In the genomic region with DNA sequence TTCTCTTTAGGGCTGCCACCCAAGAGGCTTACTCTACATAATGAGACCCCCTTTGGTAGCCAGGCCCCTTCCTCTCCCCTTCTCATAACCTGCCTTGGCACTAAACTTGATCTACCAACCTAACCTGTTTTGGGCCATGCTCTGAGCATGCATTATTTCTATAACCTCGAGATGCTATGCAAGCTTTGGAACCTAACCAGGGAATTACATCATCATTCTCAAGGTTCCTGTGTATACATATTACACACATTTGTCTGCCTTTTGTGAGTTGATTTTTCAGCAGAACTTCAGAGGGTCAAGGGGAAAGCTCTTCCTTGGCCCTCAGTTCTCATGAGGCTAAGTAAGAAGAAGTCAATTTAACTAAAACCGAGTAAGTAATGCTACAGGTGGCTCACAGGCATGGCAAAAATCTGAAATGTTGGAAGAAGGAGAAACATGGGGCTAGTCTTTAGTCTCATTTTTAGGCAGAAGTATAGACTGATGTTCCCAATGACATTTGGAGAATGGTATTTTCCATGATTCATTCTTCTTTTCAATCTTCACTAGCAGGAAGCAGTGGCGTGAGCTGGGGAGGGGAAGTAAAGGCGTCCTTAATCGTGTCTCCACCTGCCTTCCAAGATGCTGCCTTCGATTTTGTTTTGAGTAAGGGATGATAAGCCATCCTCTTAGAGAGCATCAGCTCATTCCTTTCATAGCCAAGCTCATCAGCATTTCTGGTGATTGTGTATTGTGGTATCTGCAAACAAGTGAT, we compare ENCODE assay signal across 32 cellular contexts.
DNase-seq lines count a peak whose midpoint lies in the region; ATAC-seq, FAIRE-seq and TF ChIP-seq lines count a peak whose summit lies in the region.
"Had no signal": no experiment of that assay in that cellular context is flagged by ENCODE, and none has a peak within 500 bp of the region (broad histone marks: within the 10 kb centered on the region; RNA-seq: fewer than 3 reads in every experiment).

No MANE protein-coding gene starts in this region.

- no peaks in the 10 kb centered on the region for H3F3A ChIP-seq in PC-3 (ENCODE audit: low read length, unreplicated experiment)

- CTCF ChIA-PET in PC-3 (lab: Charles Lee): no interaction called here

- peak overlapping the region; percentile 66 for H3K4me2 ChIP-seq in PC-3 (ENCODE audit: low read length)
- H3K4me2 ChIP-seq in keratinocyte (ENCODE audit: control insufficient read depth, extremely low read depth, insufficient read depth, low read depth, low read length): peak overlapping the region; percentile 81
- H3K4me2 ChIP-seq: A549, hepatocyte, KMS-11 had no signal

- H3K27me3 ChIP-seq in PC-3 (ENCODE audit: low read length) (no peaks in the 10 kb centered on the region), keratinocyte (ENCODE audit: control insufficient read depth, extremely low read depth, insufficient read depth, low read length) (no peaks in the 10 kb centered on the region)
- H3K27me3 ChIP-seq: esophagus squamous epithelium, gastroesophageal sphincter, hepatocyte, SJSA1, vagina had no signal

- FAIRE-seq in keratinocyte (lab: Jason Lieb, UNC) (peak; percentile 92), GM12891 (lab: Jason Lieb, UNC) (no peak)
- FAIRE-seq: A549, D721Med had no signal

- TF ChIP-seq POLR2A in GM12891 (IDR thresholded peaks at IDR 0.05; ENCODE audit: low read depth, low read length): no peak

- H3K27me3 Mint-ChIP-seq in chondrocyte (ENCODE audit: low read depth): peaks cover 10% of the 10 kb centered on the region
- no peaks in the 10 kb centered on the region for H3K27me3 Mint-ChIP-seq in T-helper 2 cell treated with Interferon-gamma antibody and Interleukin-4, amounts not matched to agents 5 μg/mL and 100 μg/mL, for 36 hours (ENCODE audit: low read depth)
- H3K27me3 Mint-ChIP-seq: activated B cell treated with CpG ODN at 0.5 μM for 24 hours; activated CD4-positive, alpha-beta T cell treated with anti-CD3 and anti-CD28 coated beads, Interleukin-2, amount 10 ng/mL, durations not matched to agents 7 days and 5 days; CD4-positive, alpha-beta memory T cell; dendritic cell treated with granulocyte-macrophage colony-stimulating factor and Interleukin-4, amounts not matched to agents 40 ng/mL and 50 ng/mL, for 4 days; memory B cell; stimulated activated naive CD8-positive, alpha-beta T cell treated with anti-CD3 and anti-CD28 coated beads, Interleukin-15, Interleukin-2, amounts not matched to agents 100 ng/mL and 50 ng/mL, for 24 hours had no signal

- H3K9me1 ChIP-seq in keratinocyte (ENCODE audit: control insufficient read depth, extremely low read depth, insufficient read depth, low read length): no peaks in the 10 kb centered on the region

- H3K27ac ChIP-seq in PC-3 (ENCODE audit: low read length) (peak overlapping the region; percentile 64), keratinocyte (ENCODE audit: control insufficient read depth, insufficient read depth, low read length) (peak overlapping the region; percentile 92)
- H3K27ac ChIP-seq: A549, esophagus squamous epithelium, gastroesophageal sphincter, hepatocyte, KMS-11, SJSA1, thoracic aorta, vagina had no signal

- no peaks in the 10 kb centered on the region for H3K36me3 Mint-ChIP-seq in chondrocyte (ENCODE audit: low read depth)
- no peaks in the 10 kb centered on the region for H3K36me3 Mint-ChIP-seq in T-helper 2 cell treated with Interferon-gamma antibody and Interleukin-4, amounts not matched to agents 5 μg/mL and 100 μg/mL, for 36 hours (ENCODE audit: low read depth)
- H3K36me3 Mint-ChIP-seq: activated naive CD4-positive, alpha-beta T cell treated with anti-CD3 and anti-CD28 coated beads, Interleukin-2, amount 50 U/mL, for 72 hours; CD4-positive, alpha-beta memory T cell; memory B cell had no signal

- peak overlapping the region; percentile 13 for H3K27ac Mint-ChIP-seq in chondrocyte (ENCODE audit: unreplicated experiment)
- no peak overlapping the region for H3K27ac Mint-ChIP-seq in T-helper 2 cell treated with Interferon-gamma antibody and Interleukin-4, amounts not matched to agents 5 μg/mL and 100 μg/mL, for 36 hours
- H3K27ac Mint-ChIP-seq: activated B cell treated with CpG ODN at 0.5 μM for 24 hours; activated CD4-positive, alpha-beta T cell treated with anti-CD3 and anti-CD28 coated beads, Interleukin-2, amount 10 ng/mL, durations not matched to agents 7 days and 5 days; activated naive CD4-positive, alpha-beta T cell treated with anti-CD3 and anti-CD28 coated beads, Interleukin-2, amount 50 U/mL, for 72 hours; CD4-positive, alpha-beta memory T cell; dendritic cell treated with granulocyte-macrophage colony-stimulating factor and Interleukin-4, amounts not matched to agents 40 ng/mL and 50 ng/mL, for 4 days; endodermal cell; memory B cell; stimulated activated naive CD8-positive, alpha-beta T cell treated with anti-CD3 and anti-CD28 coated beads, Interleukin-15, Interleukin-2, amounts not matched to agents 100 ng/mL and 50 ng/mL, for 24 hours had no signal

- TF ChIP-seq CTCF in AG10803 (conservative IDR thresholded peaks at IDR 0.05; ENCODE audit: low read length) (no peak), PC-3 (conservative IDR thresholded peaks at IDR 0.05; ENCODE audit: low read depth, low read length) (no peak), chondrocyte (IDR thresholded peaks at IDR 0.05) (no peak), keratinocyte (optimal IDR thresholded peaks at IDR 0.05 in 1 of 3, IDR thresholded peaks at IDR 0.05 in 1 of 3, conservative IDR thresholded peaks at IDR 0.05 in 1 of 3; ENCODE audit: extremely low read depth in 1 of 3, insufficient read depth in 2 of 3, low read length in 3 of 3) (no peak)

- H3K4me1 ChIP-seq in PC-3 (ENCODE audit: insufficient read depth, low read length): peaks cover 23% of the 10 kb centered on the region
- H3K4me1 ChIP-seq in keratinocyte (ENCODE audit: control insufficient read depth, extremely low read depth, insufficient read depth, low read length): peaks cover 30% of the 10 kb centered on the region
- H3K4me1 ChIP-seq: A549, esophagus squamous epithelium, gastroesophageal sphincter, SJSA1 had no signal

- DNase-seq in AG10803 (ENCODE audit: low read depth) (peak; percentile 4), PC-3 (peak; percentile 77), chondrocyte (ENCODE audit: low spot score) (no peak), keratinocyte (ENCODE audit: low read depth, low spot score) (peak; percentile 92), GM12891 (ENCODE audit: insufficient read length, low spot score) (no peak), GDM1 (lab: John Stamatoyannopoulos, UW) (no peak), NCI-H510A (lab: John Stamatoyannopoulos, UW) (no peak)
- no peak for DNase-seq in T-helper 2 cell treated with Interferon-gamma antibody and Interleukin-4, amounts not matched to agents 5 μg/mL and 100 μg/mL, for 36 hours (ENCODE audit: low spot score)
- DNase-seq: activated B cell treated with CpG ODN at 0.5 μM for 24 hours; activated CD4-positive, alpha-beta T cell treated with anti-CD3 and anti-CD28 coated beads, Interleukin-2, amount 10 ng/mL, durations not matched to agents 7 days and 5 days; CD4-positive, alpha-beta memory T cell; central memory CD4-positive, alpha-beta T cell; endodermal cell; esophagus squamous epithelium; H7; NCI-H2081 treated with DMSO at 0.1 percent for 48 hours; NCI-H748 treated with DMSO at 0.1 percent for 48 hours; posterior cingulate gyrus; right cardiac atrium; stimulated activated CD8-positive, alpha-beta memory T cell treated with anti-CD3 and anti-CD28 coated beads, Interleukin-4, amount 100 ng/mL, for 48 hours had no signal

- H4K20me1 ChIP-seq in PC-3 (ENCODE audit: low read length) (no peaks in the 10 kb centered on the region), keratinocyte (ENCODE audit: control insufficient read depth, extremely low read depth, insufficient read depth, low read length) (no peaks in the 10 kb centered on the region)

- no TSS peak for BruUV-seq in PC-3 (replicated peaks; lab: Mats Ljungman, UMichigan)

- H3K4me1 Mint-ChIP-seq in chondrocyte (ENCODE audit: low read depth): peaks cover 5% of the 10 kb centered on the region
- H3K4me1 Mint-ChIP-seq in T-helper 2 cell treated with Interferon-gamma antibody and Interleukin-4, amounts not matched to agents 5 μg/mL and 100 μg/mL, for 36 hours (ENCODE audit: low read depth): no peaks in the 10 kb centered on the region
- H3K4me1 Mint-ChIP-seq: activated B cell treated with CpG ODN at 0.5 μM for 24 hours; activated CD4-positive, alpha-beta T cell treated with anti-CD3 and anti-CD28 coated beads, Interleukin-2, amount 10 ng/mL, durations not matched to agents 7 days and 5 days; CD4-positive, alpha-beta memory T cell; memory B cell had no signal

- H3K79me2 ChIP-seq in PC-3 (ENCODE audit: low read length) (no peaks in the 10 kb centered on the region), keratinocyte (ENCODE audit: control insufficient read depth, insufficient read depth, low read length) (no peaks in the 10 kb centered on the region)
- H3K79me2 ChIP-seq: hepatocyte had no signal

- dilution Hi-C loops in keratinocyte (cut with MboI; ENCODE audit: extremely low pct_ligation_motif_present, low sequenced_read_pairs): no loop called here

- POLR2A ChIA-PET in PC-3 (lab: Charles Lee; ENCODE audit: unreplicated experiment): no interaction called here

- H2AFZ ChIP-seq in PC-3 (ENCODE audit: low read length) (0 out of 2 replicates have a peak overlapping the region, but pooled peaks have one; percentile 28), keratinocyte (ENCODE audit: control insufficient read depth, low read length) (peak overlapping the region; percentile 83)
- H2AFZ ChIP-seq: hepatocyte had no signal

- no peak overlapping the region for H3K4me3 Mint-ChIP-seq in chondrocyte (ENCODE audit: unreplicated experiment)
- H3K4me3 Mint-ChIP-seq in T-helper 2 cell treated with Interferon-gamma antibody and Interleukin-4, amounts not matched to agents 5 μg/mL and 100 μg/mL, for 36 hours: no peak overlapping the region
- H3K4me3 Mint-ChIP-seq: activated B cell treated with CpG ODN at 0.5 μM for 24 hours; activated CD4-positive, alpha-beta T cell treated with anti-CD3 and anti-CD28 coated beads, Interleukin-2, amount 10 ng/mL, durations not matched to agents 7 days and 5 days; CD4-positive, alpha-beta memory T cell; dendritic cell treated with granulocyte-macrophage colony-stimulating factor and Interleukin-4, amounts not matched to agents 40 ng/mL and 50 ng/mL, for 4 days; endodermal cell; memory B cell; stimulated activated naive CD8-positive, alpha-beta T cell treated with anti-CD3 and anti-CD28 coated beads, Interleukin-15, Interleukin-2, amounts not matched to agents 100 ng/mL and 50 ng/mL, for 24 hours had no signal

- H3K9me3 Mint-ChIP-seq in chondrocyte (ENCODE audit: low read depth): peaks cover 4% of the 10 kb centered on the region
- no peaks in the 10 kb centered on the region for H3K9me3 Mint-ChIP-seq in T-helper 2 cell treated with Interferon-gamma antibody and Interleukin-4, amounts not matched to agents 5 μg/mL and 100 μg/mL, for 36 hours
- H3K9me3 Mint-ChIP-seq: activated B cell treated with CpG ODN at 0.5 μM for 24 hours; activated CD4-positive, alpha-beta T cell treated with anti-CD3 and anti-CD28 coated beads, Interleukin-2, amount 10 ng/mL, durations not matched to agents 7 days and 5 days; dendritic cell treated with granulocyte-macrophage colony-stimulating factor and Interleukin-4, amounts not matched to agents 40 ng/mL and 50 ng/mL, for 4 days; endodermal cell; memory B cell had no signal

- intact Hi-C loops in PC-3 (cut with micrococcal nuclease): no loop called here

- H3K4me3 ChIP-seq in AG10803 (ENCODE audit: low read length) (no peak overlapping the region), PC-3 (ENCODE audit: low read length) (no peak overlapping the region; the same call in 1 of the 2 replicates), keratinocyte (ENCODE audit: control insufficient read depth in 2 of 3, extremely low read depth in 1 of 3, insufficient read depth in 2 of 3, low read depth in 1 of 3, low read length in 3 of 3) (peak overlapping the region in 2 of 3 experiments; percentile 19 to 48)
- H3K4me3 ChIP-seq: A549, esophagus squamous epithelium, gastroesophageal sphincter, hepatocyte, SJSA1, thoracic aorta, vagina had no signal

- ATAC-seq in PC-3: no peak
- ATAC-seq: A549; activated naive CD4-positive, alpha-beta T cell treated with anti-CD3 and anti-CD28 coated beads, Interleukin-2, amount 50 U/mL, for 72 hours; gastroesophageal sphincter; right cardiac atrium had no signal

- no peaks in the 10 kb centered on the region for H3K36me3 ChIP-seq in PC-3 (ENCODE audit: low read depth, low read length)
- H3K36me3 ChIP-seq in keratinocyte (ENCODE audit: control insufficient read depth in 2 of 2, extremely low read depth in 1 of 2, insufficient read depth in 2 of 2, low read length in 2 of 2): no peaks in the 10 kb centered on the region
- H3K36me3 ChIP-seq: esophagus squamous epithelium, gastroesophageal sphincter, SJSA1, thoracic aorta, vagina had no signal

- H3K9me2 ChIP-seq in PC-3 (replicated peaks; ENCODE audit: low read length): no peaks in the 10 kb centered on the region

- no peaks in the 10 kb centered on the region for H3K9me3 ChIP-seq in PC-3 (ENCODE audit: low read length)
- H3K9me3 ChIP-seq in keratinocyte (ENCODE audit: control insufficient read depth, low read depth, low read length): no peaks in the 10 kb centered on the region
- H3K9me3 ChIP-seq: A549, esophagus squamous epithelium, gastroesophageal sphincter, SJSA1, thoracic aorta, vagina had no signal

- H3K9ac ChIP-seq in PC-3 (ENCODE audit: low read length) (peak overlapping the region; percentile 7; the same call in 1 of the 2 replicates), keratinocyte (ENCODE audit: control insufficient read depth, extremely low read depth, insufficient read depth, low read length) (peak overlapping the region; percentile 51)
- H3K9ac ChIP-seq: KMS-11 had no signal

Comparison
In these comparisons a context has a peak if more than half of its experiments do, and no peak if none do; other contexts are left out.
1. DNase-seq: peak in AG10803 (single experiment), PC-3 (single experiment) and keratinocyte (single experiment); none in chondrocyte (single experiment), GM12891 (single experiment), GDM1 (single experiment), NCI-H510A (single experiment) and T-helper 2 cell treated with Interferon-gamma antibody and Interleukin-4, amounts not matched to agents 5 μg/mL and 100 μg/mL, for 36 hours (single experiment).
2. H3K4me3 ChIP-seq: peak in keratinocyte (2 of 3); none in AG10803 (single experiment) and PC-3 (single experiment).